Comparison of ENCODE assay signal across 34 cellular contexts in the genomic region with DNA sequence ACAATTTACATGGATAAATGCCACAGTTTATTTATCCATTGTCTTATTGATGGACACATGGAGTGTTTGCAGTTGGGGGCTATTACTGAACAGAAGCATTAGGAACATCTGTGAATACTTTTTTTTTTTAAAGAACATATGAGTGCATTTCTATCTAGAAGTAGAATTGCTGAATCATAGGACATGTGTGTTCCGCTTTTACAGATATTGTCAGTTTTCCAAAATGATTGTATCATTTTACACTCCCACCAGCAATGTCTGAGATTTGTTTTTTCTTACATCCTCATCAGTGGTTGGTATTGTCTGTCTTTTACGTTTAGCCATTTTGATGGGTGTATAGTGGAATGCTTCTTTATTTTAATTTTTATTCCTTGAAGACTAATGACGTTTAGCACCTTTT. TPM values are rescaled to one million over a fixed set of nuclear protein-coding genes. Genes with fewer than 3 reads are reported as not detected.
"Had no signal": no experiment of that assay in that cellular context is flagged by ENCODE, and none has a peak within 500 bp of the region (broad histone marks: within the 10 kb centered on the region; RNA-seq: fewer than 3 reads in every experiment).

No MANE protein-coding gene starts in this region.

- H3K36me3 Mint-ChIP-seq: activated naive CD4-positive, alpha-beta T cell treated with anti-CD3 and anti-CD28 coated beads, Interleukin-2, amount 50 U/mL, for 72 hours; T-cell; WTC11 had no signal

- H3K4me1 Mint-ChIP-seq: activated naive CD8-positive, alpha-beta T cell treated with anti-CD3 and anti-CD28 coated beads, Interleukin-2, amount 50 U/mL, for 24 hours had no signal

- H3K9me3 ChIP-seq: ascending aorta, body of pancreas, SJSA1 had no signal

- H3K27ac Mint-ChIP-seq: activated CD8-positive, alpha-beta T cell treated with anti-CD3 and anti-CD28 coated beads, Interleukin-2, amount 10 ng/mL, durations not matched to agents 7 days and 5 days; activated naive CD4-positive, alpha-beta T cell treated with anti-CD3 and anti-CD28 coated beads, Interleukin-2, amount 50 U/mL, for 72 hours; activated naive CD8-positive, alpha-beta T cell treated with anti-CD3 and anti-CD28 coated beads, Interleukin-2, amount 50 U/mL, for 24 hours; activated T-helper 1 cell treated with anti-CD3 and anti-CD28 coated beads, Interleukin-12 subunit alpha, Interleukin-12 subunit beta, Interleukin-2, Interleukin-4 antibody, amounts not matched to agents 30 ng/mL and 10 ng/mL and 1 ng/mL, durations not matched to agents 14 hours and 24 hours and 36 hours; T-cell; WTC11 had no signal

- H3K4me3 Mint-ChIP-seq: activated CD8-positive, alpha-beta T cell treated with anti-CD3 and anti-CD28 coated beads, Interleukin-2, amount 10 ng/mL, durations not matched to agents 7 days and 5 days; activated naive CD8-positive, alpha-beta T cell treated with anti-CD3 and anti-CD28 coated beads, Interleukin-2, amount 50 U/mL, for 24 hours; activated T-helper 1 cell treated with anti-CD3 and anti-CD28 coated beads, Interleukin-12 subunit alpha, Interleukin-12 subunit beta, Interleukin-2, Interleukin-4 antibody, amounts not matched to agents 30 ng/mL and 10 ng/mL and 1 ng/mL, durations not matched to agents 14 hours and 24 hours and 36 hours; T-cell; WTC11 had no signal

- H3K4me3 ChIP-seq: ascending aorta, body of pancreas, coronary artery, SJSA1 had no signal

- H3K27me3 ChIP-seq: ascending aorta, body of pancreas had no signal

- H3K36me3 ChIP-seq: ascending aorta, SJSA1 had no signal

- H3K9me3 Mint-ChIP-seq: activated naive CD4-positive, alpha-beta T cell treated with anti-CD3 and anti-CD28 coated beads, Interleukin-2, amount 50 U/mL, for 72 hours; activated naive CD8-positive, alpha-beta T cell treated with anti-CD3 and anti-CD28 coated beads, Interleukin-2, amount 50 U/mL, for 24 hours; activated T-helper 1 cell treated with anti-CD3 and anti-CD28 coated beads, Interleukin-12 subunit alpha, Interleukin-12 subunit beta, Interleukin-2, Interleukin-4 antibody, amounts not matched to agents 30 ng/mL and 10 ng/mL and 1 ng/mL, durations not matched to agents 14 hours and 24 hours and 36 hours; T-cell; WTC11 had no signal

- DNase-seq: activated CD4-positive, alpha-beta T cell treated with anti-CD3 and anti-CD28 coated beads for 48 hours; activated CD4-positive, alpha-beta T cell treated with anti-CD3 and anti-CD28 coated beads, Interleukin-2, amount 50 U/mL, for 4 hours; activated CD4-positive, CD25-positive, alpha-beta regulatory T cell treated with anti-CD3 and anti-CD28 coated beads, Interleukin-2, amount 50 U/mL, for 72 hours; activated CD8-positive, alpha-beta memory T cell treated with anti-CD3 and anti-CD28 coated beads, Interleukin-2, amount 50 U/mL, for 48 hours; activated CD8-positive, alpha-beta T cell treated with anti-CD3 and anti-CD28 coated beads, Interleukin-2, amount 10 ng/mL, durations not matched to agents 7 days and 5 days; activated effector memory CD4-positive, alpha-beta T cell treated with anti-CD3 and anti-CD28 coated beads, Interleukin-2, amount 50 U/mL, for 16 hours; activated naive CD4-positive, alpha-beta T cell treated with Interleukin-2 at 50 U/mL for 16 hours; activated naive CD8-positive, alpha-beta T cell treated with anti-CD3 and anti-CD28 coated beads, Interleukin-2, amount 50 U/mL, for 24 hours; activated T-cell treated with anti-CD3 and anti-CD28 coated beads, Interleukin-2, amount 50 U/mL, for 1 hour; amniotic stem cell; body of pancreas; central memory CD4-positive, alpha-beta T cell; MM.1S; NCI-H1105; NCI-H1436; NCI-H1694 treated with DMSO at 0.1 percent for 48 hours; NCI-H2029 treated with DMSO at 0.1 percent for 48 hours; NCI-H345; NCI-H510A; NCI-H526 treated with DMSO at 0.1 percent for 48 hours; NCI-H82; PC-3; SHP77; T-cell; T-helper 2 cell; T1000 had no signal

RNA-seq across cellular contexts. Expression of a gene that starts 42.0 kb away (rescaled TPM):
- total RNA-seq: activated CD8-positive, alpha-beta T cell treated with anti-CD3 and anti-CD28 coated beads, Interleukin-2, amount 10 ng/mL, durations not matched to agents 7 days and 5 days; activated naive CD4-positive, alpha-beta T cell treated with anti-CD3 and anti-CD28 coated beads, Interleukin-2, amount 50 U/mL, for 72 hours; activated T-helper 1 cell treated with anti-CD3 and anti-CD28 coated beads, Interleukin-12 subunit alpha, Interleukin-12 subunit beta, Interleukin-2, Interleukin-4 antibody, amounts not matched to agents 30 ng/mL and 10 ng/mL and 1 ng/mL, durations not matched to agents 14 hours and 24 hours and 36 hours; ascending aorta; body of pancreas; bronchial epithelial cell; chondrocyte; PC-3; SJSA1; T-cell; WTC11 had no signal
